In the genomic region with DNA sequence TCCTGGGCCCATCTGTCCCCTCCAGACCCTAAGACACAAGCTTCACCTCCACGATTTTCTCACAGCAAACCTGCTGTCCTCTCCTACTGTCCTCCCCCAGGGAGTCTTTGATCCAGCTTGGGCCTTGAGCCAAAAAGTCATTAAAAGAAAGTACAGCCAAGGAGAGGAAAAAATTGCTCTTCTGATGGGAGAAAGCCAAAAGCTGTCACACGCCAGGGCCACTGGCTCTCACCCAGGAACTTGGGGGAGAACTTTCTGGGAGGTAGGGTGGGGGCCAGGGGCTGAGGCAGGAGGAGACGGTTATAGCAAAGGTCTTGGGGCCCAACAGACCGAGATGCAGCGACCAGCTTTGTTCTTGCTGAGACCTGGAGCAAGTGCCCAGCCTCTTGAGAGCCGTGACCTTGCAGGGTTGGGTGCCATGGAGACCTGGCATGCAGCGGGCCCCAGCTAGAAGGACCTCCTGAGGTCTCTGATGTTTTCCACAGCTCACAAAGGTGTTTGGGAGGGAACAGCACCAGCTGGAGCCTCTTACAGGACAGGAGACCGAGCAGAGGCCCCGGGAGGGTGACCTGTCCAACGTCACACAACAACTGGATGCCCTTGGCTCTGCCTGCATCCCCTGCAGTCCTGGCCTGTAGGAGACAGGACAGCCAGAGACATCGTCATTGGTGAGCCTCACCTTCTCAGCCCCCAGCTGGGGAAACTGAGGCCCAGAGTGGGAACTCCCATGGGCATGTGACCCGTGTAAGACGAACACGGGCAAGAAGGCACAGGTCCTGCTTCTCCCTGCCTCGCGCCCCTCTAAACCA, we compare ENCODE assay signal across 1 cellular context.
A peak's percentile ranks its signal among the peaks of the same experiment; 100 is the strongest.
TF ChIP-seq lines count a peak whose summit lies in the region.

No MANE protein-coding gene starts in this region.

TF ChIP-seq in K562, 482 proteins besides CTCF, POLR2A, EP300 and RAD21:
- TF ChIP-seq NFIC (IDR thresholded peaks at IDR 0.05) = peak; percentile 47
- TF ChIP-seq, protein P1, sequence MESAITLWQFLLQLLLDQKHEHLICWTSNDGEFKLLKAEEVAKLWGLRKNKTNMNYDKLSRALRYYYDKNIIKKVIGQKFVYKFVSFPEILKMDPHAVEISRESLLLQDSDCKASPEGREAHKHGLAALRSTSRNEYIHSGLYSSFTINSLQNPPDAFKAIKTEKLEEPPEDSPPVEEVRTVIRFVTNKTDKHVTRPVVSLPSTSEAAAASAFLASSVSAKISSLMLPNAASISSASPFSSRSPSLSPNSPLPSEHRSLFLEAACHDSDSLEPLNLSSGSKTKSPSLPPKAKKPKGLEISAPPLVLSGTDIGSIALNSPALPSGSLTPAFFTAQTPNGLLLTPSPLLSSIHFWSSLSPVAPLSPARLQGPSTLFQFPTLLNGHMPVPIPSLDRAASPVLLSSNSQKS (CRISPR knock-in tag; IDR thresholded peaks at IDR 0.05) = no peak
